In the genomic region with DNA sequence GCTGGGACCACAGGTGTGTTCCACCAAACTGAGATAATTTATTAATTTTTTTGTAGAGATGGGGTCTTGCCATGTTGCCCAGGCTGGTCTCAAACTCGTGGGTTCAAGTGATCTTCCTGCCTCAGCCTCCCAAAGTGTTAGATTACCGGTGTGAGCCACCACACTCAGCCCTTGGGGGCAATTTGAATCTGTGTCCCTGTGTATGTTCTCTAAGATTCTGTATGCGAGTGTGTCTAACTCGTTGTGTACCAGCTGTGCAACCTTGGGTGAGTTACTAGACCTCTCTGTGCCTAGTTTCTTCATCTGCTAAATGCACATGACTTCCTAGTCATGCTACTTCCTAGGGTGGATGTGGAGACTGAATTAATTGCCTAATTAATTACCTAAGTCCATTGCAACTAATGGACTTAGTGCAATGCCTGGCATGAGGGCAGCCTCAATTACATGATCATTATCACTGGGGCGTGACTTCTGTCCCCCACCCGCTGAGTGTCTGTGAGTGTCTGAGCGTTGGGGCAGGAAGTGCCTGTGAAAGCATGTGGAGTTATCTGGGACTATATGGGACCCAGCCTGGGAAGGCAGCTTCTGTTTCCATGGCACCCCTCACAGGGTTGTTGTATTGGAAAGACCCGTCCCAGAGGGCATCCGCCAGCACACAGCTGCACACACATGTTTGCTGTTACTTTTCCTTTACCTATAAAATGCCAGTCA, we compare ENCODE assay signal across 1 cellular context.
TF ChIP-seq lines count a peak whose summit lies in the region.

No MANE protein-coding gene starts in this region.

TF ChIP-seq in H1, 55 proteins besides CTCF, POLR2A, EP300 and RAD21:
- TF ChIP-seq BACH1 (IDR thresholded peaks at IDR 0.05; ENCODE audit: low read length) (no peak), KDM1A (IDR thresholded peaks at IDR 0.05; ENCODE audit: borderline replicate concordance, low read length) (peak; percentile 79; the same call in 1 of the 2 replicates)
